ENCODE assay signal across 19 cellular contexts in genomic region chr5:91143840-91144239, GRCh38.
A peak's percentile ranks its signal among the peaks of the same experiment; 100 is the strongest.
DNase-seq lines count a peak whose midpoint lies in the region; TF ChIP-seq lines count a peak whose summit lies in the region.
"Had no signal": no experiment of that assay in that cellular context is flagged by ENCODE, and none has a peak within 500 bp of the region (broad histone marks: within the 10 kb centered on the region; RNA-seq: fewer than 3 reads in every experiment).

No MANE protein-coding gene starts in this region.

- DNase-seq in breast epithelium (ENCODE audit: low spot score in 2 of 2): no peak
- no peak for DNase-seq in mammary epithelial cell
- no peak for DNase-seq in neuronal stem cell (ENCODE audit: low spot score)
- no peak for DNase-seq in uterus
- DNase-seq in NCI-H524 (lab: John Stamatoyannopoulos, UW): no peak
- DNase-seq in NCI-H1930 (lab: John Stamatoyannopoulos, UW): no peak
- no peak for DNase-seq in hepatocyte (ENCODE audit: low spot score)
- DNase-seq: Caco-2; CD4-positive, CD25-positive, alpha-beta regulatory T cell; CD8-positive, alpha-beta T cell; DMS153; DND-41; GM23248; H7; HCEC 1CT had no signal

- intact Hi-C loops in breast epithelium (cut with DNase I; ENCODE audit: low total_unique reads): loop anchor here (5.0 kb wide), 1 partner anchor 122 kb away; no protein-coding TSS in a partner anchor
- intact Hi-C loops in mammary epithelial cell (cut with micrococcal nuclease): no loop called here
- intact Hi-C loops in uterus (cut with DNase I; ENCODE audit: low total_unique reads): no loop called here

- no peak overlapping the region for H2BK5ac ChIP-seq in neuronal stem cell (ENCODE audit: low read length)

- no peak overlapping the region for H2AK5ac ChIP-seq in neuronal stem cell (ENCODE audit: low read depth, low read length)

- BruUV-seq in mammary epithelial cell (replicated peaks; lab: Mats Ljungman, UMichigan): no TSS peak

- dilution Hi-C loops in mammary epithelial cell (cut with HindIII; ENCODE audit: low sequenced_read_pairs): loop anchor here (5.0 kb wide), 1 partner anchor 33 kb away; no protein-coding TSS in a partner anchor

- H2BK12ac ChIP-seq in neuronal stem cell (ENCODE audit: low read length): peak overlapping the region; percentile 36

- H3K79me2 ChIP-seq in mammary epithelial cell (ENCODE audit: insufficient read depth, low read length): no peaks in the 10 kb centered on the region
- H3K79me2 ChIP-seq in hepatocyte: no peaks in the 10 kb centered on the region

- in situ Hi-C loops in mammary epithelial cell (cut with MboI; ENCODE audit: low sequenced_read_pairs in 2 of 2): no loop called here

- H3K4me1 ChIP-seq in breast epithelium (no peaks in the 10 kb centered on the region), mammary epithelial cell (ENCODE audit: insufficient read depth, low read length) (no peaks in the 10 kb centered on the region), neuronal stem cell (ENCODE audit: control insufficient read depth in 2 of 2, insufficient read depth in 1 of 2, low read depth in 1 of 2, low read length in 2 of 2) (peaks cover 3 to 9% of the 10 kb centered on the region in 2 donors), stomach smooth muscle (ENCODE audit: control insufficient read depth, insufficient read depth, low read length) (peaks cover 15% of the 10 kb centered on the region), uterus (peaks cover 0 to 5% of the 10 kb centered on the region in 2 donors), hepatocyte (ENCODE audit: insufficient read depth) (peaks cover 5% of the 10 kb centered on the region)
- H3K4me1 ChIP-seq: BLaER1 had no signal

- no peak overlapping the region for H4K8ac ChIP-seq in neuronal stem cell (ENCODE audit: low read depth, low read length)

- H3K27me3 ChIP-seq in breast epithelium (no peaks in the 10 kb centered on the region), mammary epithelial cell (ENCODE audit: insufficient read depth, low read length) (no peaks in the 10 kb centered on the region), neuronal stem cell (ENCODE audit: control insufficient read depth in 3 of 3, insufficient read depth in 3 of 3, low read depth in 1 of 3, low read length in 3 of 3) (no peaks in the 10 kb centered on the region), stomach smooth muscle (ENCODE audit: control insufficient read depth in 1 of 2, insufficient read depth in 2 of 2, low read length in 2 of 2) (no peaks in the 10 kb centered on the region), uterus (no peaks in the 10 kb centered on the region), hepatocyte (no peaks in the 10 kb centered on the region)
- H3K27me3 ChIP-seq: BLaER1 had no signal

- H3K9me3 ChIP-seq in breast epithelium (no peaks in the 10 kb centered on the region), mammary epithelial cell (replicated peaks; ENCODE audit: insufficient read depth, low read length) (no peaks in the 10 kb centered on the region), neuronal stem cell (replicated peaks in 1 of 2; ENCODE audit: control insufficient read depth in 2 of 2, insufficient read depth in 1 of 2, low read depth in 1 of 2, low read length in 2 of 2) (peaks cover 0 to 15% of the 10 kb centered on the region in 2 donors), stomach smooth muscle (ENCODE audit: control insufficient read depth in 2 of 2, low read length in 2 of 2) (no peaks in the 10 kb centered on the region), uterus (no peaks in the 10 kb centered on the region), hepatocyte (ENCODE audit: low read depth) (no peaks in the 10 kb centered on the region)
- H3K9me3 ChIP-seq: Caco-2 had no signal

- TF ChIP-seq CTCF in breast epithelium (IDR thresholded peaks at IDR 0.05): no peak
- TF ChIP-seq CTCF in mammary epithelial cell (conservative IDR thresholded peaks at IDR 0.05 in 1 of 2, IDR thresholded peaks at IDR 0.05 in 1 of 2; ENCODE audit: extremely low read depth in 1 of 2, insufficient read depth in 1 of 2, low read depth in 1 of 2, low read length in 2 of 2): no peak
- TF ChIP-seq CTCF in uterus (IDR thresholded peaks at IDR 0.05): no peak
- no peak for TF ChIP-seq CTCF in hepatocyte (IDR thresholded peaks at IDR 0.05; ENCODE audit: poor library complexity)

- peak overlapping the region; percentile 21 to 66 for H3K27ac ChIP-seq in breast epithelium
- no peak overlapping the region for H3K27ac ChIP-seq in mammary epithelial cell (ENCODE audit: insufficient read depth, low read depth, low read length)
- H3K27ac ChIP-seq in neuronal stem cell (replicated peaks; ENCODE audit: low read length): no peak overlapping the region
- peak overlapping the region; percentile 12 for H3K27ac ChIP-seq in stomach smooth muscle (ENCODE audit: low read length)
- H3K27ac ChIP-seq in uterus: peak overlapping the region; percentile 67 to 77
- no peak overlapping the region for H3K27ac ChIP-seq in hepatocyte
- H3K27ac ChIP-seq: 22Rv1, BLaER1, C4-2B, GM23248 had no signal

- H3K79me1 ChIP-seq in neuronal stem cell (ENCODE audit: low read depth, low read length): peaks cover 3% of the 10 kb centered on the region

- H4K20me1 ChIP-seq in mammary epithelial cell (ENCODE audit: insufficient read depth, low read length) (no peaks in the 10 kb centered on the region), hepatocyte (ENCODE audit: insufficient read depth, poor library complexity, severe bottlenecking) (no peaks in the 10 kb centered on the region)
- H4K20me1 ChIP-seq: BLaER1 had no signal

- H3K36me3 ChIP-seq in breast epithelium (no peaks in the 10 kb centered on the region), mammary epithelial cell (ENCODE audit: insufficient read depth, low read length) (no peaks in the 10 kb centered on the region), neuronal stem cell (replicated peaks in 1 of 2; ENCODE audit: control insufficient read depth in 2 of 2, insufficient read depth in 2 of 2, low read length in 2 of 2) (no peaks in the 10 kb centered on the region), stomach smooth muscle (ENCODE audit: control insufficient read depth in 2 of 2, insufficient read depth in 2 of 2, low read length in 2 of 2) (no peaks in the 10 kb centered on the region), uterus (no peaks in the 10 kb centered on the region), hepatocyte (replicated peaks; ENCODE audit: insufficient read depth, low read depth) (no peaks in the 10 kb centered on the region)

- H2AFZ ChIP-seq in mammary epithelial cell (ENCODE audit: low read depth, low read length) (no peak overlapping the region), neuronal stem cell (ENCODE audit: low read length) (no peak overlapping the region), hepatocyte (no peak overlapping the region)
- H2AFZ ChIP-seq: GM23248 had no signal

- H3K4me3 ChIP-seq in breast epithelium: no peak overlapping the region
- no peak overlapping the region for H3K4me3 ChIP-seq in mammary epithelial cell (replicated peaks in 1 of 3; ENCODE audit: insufficient read depth in 1 of 3, low read depth in 2 of 3, low read length in 3 of 3)
- H3K4me3 ChIP-seq in neuronal stem cell (ENCODE audit: low read length in 2 of 2): no peak overlapping the region
- no peak overlapping the region for H3K4me3 ChIP-seq in stomach smooth muscle (ENCODE audit: low read length in 2 of 2)
- H3K4me3 ChIP-seq in uterus: no peak overlapping the region
- H3K4me3 ChIP-seq in hepatocyte: no peak overlapping the region
- H3K4me3 ChIP-seq: BLaER1, GM23248 had no signal

- H2BK15ac ChIP-seq in neuronal stem cell (ENCODE audit: low read length): no peak overlapping the region

- WGBS in mammary epithelial cell (ENCODE audit: low coverage, missing lambda C conversion rate): 100% methylated on average over 2 of the region's 2 CpGs
- WGBS in neuronal stem cell (ENCODE audit: extremely low coverage in 2 of 2, insufficient read length in 2 of 2, insufficient replicate concordance in 1 of 2), 2 donors: no CpG with 5 or more reads among the region's 2 CpGs
- WGBS in hepatocyte (ENCODE audit: low lambda C conversion rate, missing lambda C conversion rate): 97% methylated on average over 2 of the region's 2 CpGs

- H3K4me2 ChIP-seq in mammary epithelial cell (ENCODE audit: insufficient read depth, low read depth, low read length): no peak overlapping the region
- no peak overlapping the region for H3K4me2 ChIP-seq in neuronal stem cell (ENCODE audit: insufficient read depth, low read length, poor library complexity, severe bottlenecking)
- no peak overlapping the region for H3K4me2 ChIP-seq in hepatocyte
- H3K4me2 ChIP-seq: BLaER1 had no signal

- H3K23ac ChIP-seq in neuronal stem cell (ENCODE audit: low read depth, low read length, poor library complexity): peak overlapping the region; percentile 16

- H3K14ac ChIP-seq in neuronal stem cell (ENCODE audit: low read length): no peak overlapping the region

- no peaks in the 10 kb centered on the region for H3K9me2 ChIP-seq in hepatocyte (replicated peaks; ENCODE audit: insufficient read depth)

- H4K91ac ChIP-seq in neuronal stem cell (ENCODE audit: low read depth, low read length, poor library complexity): no peak overlapping the region

- peak overlapping the region; percentile 35 for H3K18ac ChIP-seq in neuronal stem cell (ENCODE audit: low read length)

- CTCF ChIA-PET in mammary epithelial cell (lab: Charles Lee; ENCODE audit: low non-redundant PET): no interaction called here

- TF ChIP-seq POLR2A in breast epithelium (IDR thresholded peaks at IDR 0.05): no peak
- TF ChIP-seq POLR2A in uterus (IDR thresholded peaks at IDR 0.05): no peak

- H3K9ac ChIP-seq in mammary epithelial cell (ENCODE audit: insufficient read depth, low read length) (no peak overlapping the region), neuronal stem cell (ENCODE audit: low read depth, low read length, poor library complexity) (no peak overlapping the region), stomach smooth muscle (ENCODE audit: low read length in 2 of 2) (no peak overlapping the region)
- H3K9ac ChIP-seq: BLaER1, GM23248 had no signal

- no peak overlapping the region for H3K4ac ChIP-seq in neuronal stem cell (ENCODE audit: low read length)

- no peak overlapping the region for H2BK120ac ChIP-seq in neuronal stem cell (ENCODE audit: low read depth, low read length)

Comparison
In these comparisons a context has a peak if more than half of its experiments do, and no peak if none do; other contexts are left out.
1. H3K27ac ChIP-seq: peak in breast epithelium (2 of 2), stomach smooth muscle (single experiment) and uterus (2 of 2); none in mammary epithelial cell (single experiment), neuronal stem cell (single experiment) and hepatocyte (single experiment).